13 cellular contexts compared by ENCODE assay signal in genomic region chr1:245878585-245878984, GRCh38.
"Had no signal": no experiment of that assay in that cellular context is flagged by ENCODE, and none has a peak within 500 bp of the region (broad histone marks: within the 10 kb centered on the region; RNA-seq: fewer than 3 reads in every experiment).

No MANE protein-coding gene starts in this region.

- ATAC-seq: left cardiac atrium had no signal

- H3K27ac ChIP-seq: prostate gland, right lobe of liver had no signal

- H3K27me3 ChIP-seq: right lobe of liver had no signal

- H3K36me3 ChIP-seq: prostate gland, right lobe of liver had no signal

- H3K4me1 ChIP-seq: prostate gland had no signal

- H3K4me3 ChIP-seq: prostate gland, right lobe of liver had no signal

- H3K9me3 ChIP-seq: prostate gland, right lobe of liver had no signal

- DNase-seq: activated CD4-positive, alpha-beta T cell treated with anti-CD3 and anti-CD28 coated beads for 1 hour; activated CD4-positive, alpha-beta T cell treated with anti-CD3 and anti-CD28 coated beads, Interleukin-2, amount 50 U/mL, for 48 hours; activated gamma-delta T cell; activated T-cell treated with anti-CD3 and anti-CD28 coated beads, Interleukin-2, amount 50 U/mL, for 48 hours; amygdala; hypothalamus; left cardiac atrium; nephron progenitor cell; right lobe of liver; stimulated activated CD4-positive, alpha-beta T cell treated with anti-CD3 and anti-CD28 coated beads, Interleukin-12 subunit alpha, Interleukin-12 subunit beta, amount 100 ng/mL, for 4 hours; stimulated activated CD4-positive, alpha-beta T cell treated with anti-CD3 and anti-CD28 coated beads, Interleukin-2, amount 100 ng/mL, for 48 hours; stimulated activated naive CD4-positive, alpha-beta T cell treated with Interleukin-2 at 50 U/mL for 16 hours had no signal
